Comparison of ENCODE assay signal across 26 cellular contexts in the genomic region with DNA sequence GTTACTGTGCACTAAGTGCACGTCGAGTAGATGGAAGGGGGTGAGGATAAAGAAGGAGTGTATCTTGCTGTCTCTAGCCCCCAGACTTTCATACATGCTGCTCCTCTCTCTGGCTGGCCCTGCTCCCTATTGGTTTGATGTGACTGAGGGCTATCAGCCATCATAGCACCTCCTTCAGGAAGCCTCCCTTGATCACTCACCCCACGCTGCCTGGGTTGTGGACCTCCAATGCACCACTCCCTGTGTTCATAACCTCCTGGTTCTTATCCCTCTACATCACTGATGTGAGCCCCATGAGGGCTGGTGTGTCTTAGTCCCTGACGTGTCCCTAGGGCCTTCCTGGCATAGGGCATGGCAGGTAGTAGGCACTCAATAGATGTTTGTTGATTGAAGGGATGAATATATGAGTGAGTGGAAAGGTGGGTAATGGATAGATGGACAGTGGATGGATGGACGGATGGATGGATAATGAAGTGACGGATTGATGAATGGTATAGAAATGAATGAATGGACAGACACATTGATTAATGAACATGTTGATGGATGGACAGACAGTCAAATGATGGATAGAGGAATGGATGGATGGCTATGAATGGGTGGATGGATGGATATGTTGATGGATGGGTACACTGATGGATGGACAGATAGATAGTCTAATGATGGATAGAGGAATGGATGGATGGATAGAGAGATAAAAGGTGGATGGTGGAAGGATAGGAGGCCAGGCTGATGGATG. TPM values are rescaled to one million over a fixed set of nuclear protein-coding genes. Genes with fewer than 3 reads are reported as not detected.
DNase-seq lines count a peak whose midpoint lies in the region; ATAC-seq and TF ChIP-seq lines count a peak whose summit lies in the region.
"Had no signal": no experiment of that assay in that cellular context is flagged by ENCODE, and none has a peak within 500 bp of the region (broad histone marks: within the 10 kb centered on the region; RNA-seq: fewer than 3 reads in every experiment).

No MANE protein-coding gene starts in this region.

- no peak overlapping the region for H3K4me3 Mint-ChIP-seq in chondrocyte (ENCODE audit: unreplicated experiment)
- no peak overlapping the region for H3K4me3 Mint-ChIP-seq in naive thymus-derived CD8-positive, alpha-beta T cell
- no peak overlapping the region for H3K4me3 Mint-ChIP-seq in T-helper 2 cell treated with Interferon-gamma antibody and Interleukin-4, amounts not matched to agents 5 μg/mL and 100 μg/mL, for 36 hours
- H3K4me3 Mint-ChIP-seq: CD14-positive monocyte; CD4-positive, alpha-beta T cell; HFFc6 had no signal

- H3K36me3 Mint-ChIP-seq in chondrocyte (ENCODE audit: low read depth): no peaks in the 10 kb centered on the region
- H3K36me3 Mint-ChIP-seq in naive thymus-derived CD8-positive, alpha-beta T cell: no peaks in the 10 kb centered on the region
- no peaks in the 10 kb centered on the region for H3K36me3 Mint-ChIP-seq in T-helper 2 cell treated with Interferon-gamma antibody and Interleukin-4, amounts not matched to agents 5 μg/mL and 100 μg/mL, for 36 hours (ENCODE audit: low read depth)
- H3K36me3 Mint-ChIP-seq: CD14-positive monocyte had no signal

- intact Hi-C loops in posterior vena cava (cut with DNase I): loop anchor here in 1 of 2 donors (5.0 kb wide), 1 partner anchor 800 kb away; no protein-coding TSS in a partner anchor

- CTCF ChIA-PET in HEK293T (lab: Yijun Ruan, JAX): no interaction called here

- TF ChIP-seq CTCF in chondrocyte (IDR thresholded peaks at IDR 0.05) (no peak), foreskin keratinocyte (conservative IDR thresholded peaks at IDR 0.05) (no peak)

- H3K27ac Mint-ChIP-seq in chondrocyte (ENCODE audit: unreplicated experiment): no peak overlapping the region
- H3K27ac Mint-ChIP-seq in naive thymus-derived CD8-positive, alpha-beta T cell: no peak overlapping the region
- H3K27ac Mint-ChIP-seq in T-helper 2 cell treated with Interferon-gamma antibody and Interleukin-4, amounts not matched to agents 5 μg/mL and 100 μg/mL, for 36 hours: no peak overlapping the region
- H3K27ac Mint-ChIP-seq: CD14-positive monocyte; CD4-positive, alpha-beta T cell; HFFc6 had no signal

- peaks cover 4% of the 10 kb centered on the region for H3K27me3 Mint-ChIP-seq in chondrocyte (ENCODE audit: low read depth)
- peaks cover 3 to 12% (median 11%) of the 10 kb centered on the region in 5 donors for H3K27me3 Mint-ChIP-seq in naive thymus-derived CD8-positive, alpha-beta T cell
- H3K27me3 Mint-ChIP-seq in T-helper 2 cell treated with Interferon-gamma antibody and Interleukin-4, amounts not matched to agents 5 μg/mL and 100 μg/mL, for 36 hours (ENCODE audit: low read depth): no peaks in the 10 kb centered on the region
- H3K27me3 Mint-ChIP-seq: CD4-positive, alpha-beta T cell had no signal

- H3K4me1 Mint-ChIP-seq in chondrocyte (ENCODE audit: low read depth): no peaks in the 10 kb centered on the region
- H3K4me1 Mint-ChIP-seq in naive thymus-derived CD8-positive, alpha-beta T cell: no peaks in the 10 kb centered on the region
- no peaks in the 10 kb centered on the region for H3K4me1 Mint-ChIP-seq in T-helper 2 cell treated with Interferon-gamma antibody and Interleukin-4, amounts not matched to agents 5 μg/mL and 100 μg/mL, for 36 hours (ENCODE audit: low read depth)
- H3K4me1 Mint-ChIP-seq: CD14-positive monocyte had no signal

- H3K27ac ChIP-seq in foreskin keratinocyte: no peak overlapping the region
- H3K27ac ChIP-seq: A549; BLaER1 treated with 17β-estradiol and CSF1 and Interleukin-3, amounts not matched to agents 10 nM and 100 nM had no signal

- H3K9me3 Mint-ChIP-seq in chondrocyte (ENCODE audit: low read depth): no peaks in the 10 kb centered on the region
- H3K9me3 Mint-ChIP-seq in naive thymus-derived CD8-positive, alpha-beta T cell: no peaks in the 10 kb centered on the region
- no peaks in the 10 kb centered on the region for H3K9me3 Mint-ChIP-seq in T-helper 2 cell treated with Interferon-gamma antibody and Interleukin-4, amounts not matched to agents 5 μg/mL and 100 μg/mL, for 36 hours
- H3K9me3 Mint-ChIP-seq: CD14-positive monocyte; CD4-positive, alpha-beta T cell; HFFc6 had no signal

- no peak for DNase-seq in HEK293T (ENCODE audit: extremely low spot score)
- DNase-seq in chondrocyte (ENCODE audit: low spot score): peak; percentile 67
- peak; percentile 46 for DNase-seq in posterior vena cava (ENCODE audit: low spot score)
- no peak for DNase-seq in naive thymus-derived CD8-positive, alpha-beta T cell
- DNase-seq in T-helper 2 cell treated with Interferon-gamma antibody and Interleukin-4, amounts not matched to agents 5 μg/mL and 100 μg/mL, for 36 hours (ENCODE audit: low spot score): no peak
- no peak for DNase-seq in foreskin keratinocyte
- DNase-seq: 8988T; ACHN; AML-193; BE2C; Calu3; CD4-positive, alpha-beta T cell; COR-L47; DMS53; DMS79 treated with DMSO at 0.1 percent for 48 hours; GF-D8; GOT3; H7; HCEC 1CT; HFFc6 had no signal

- H3K27me3 ChIP-seq in foreskin keratinocyte: peaks cover 10% of the 10 kb centered on the region
- H3K27me3 ChIP-seq: BLaER1 treated with 17β-estradiol and CSF1 and Interleukin-3, amounts not matched to agents 10 nM and 100 nM had no signal

- ATAC-seq in HG03039 (IDR thresholded peaks at IDR 0.05; ENCODE audit: unreplicated experiment) (no peak), foreskin keratinocyte (no peak)
- no peak for ATAC-seq in naive thymus-derived CD8-positive, alpha-beta T cell
- ATAC-seq: A549 had no signal

- POLR2A ChIA-PET in HEK293T (lab: Yijun Ruan, JAX): no interaction called here
- POLR2A ChIA-PET in naive thymus-derived CD8-positive, alpha-beta T cell (lab: Charles Lee): no interaction called here

- H3K4me1 ChIP-seq in foreskin keratinocyte: no peaks in the 10 kb centered on the region
- H3K4me1 ChIP-seq: A549; BE2C; BLaER1 treated with 17β-estradiol and CSF1 and Interleukin-3, amounts not matched to agents 10 nM and 100 nM had no signal

TF ChIP-seq in HEK293T, 16 proteins besides CTCF, POLR2A, EP300 and RAD21:
- TF ChIP-seq PKNOX1 (IDR thresholded peaks at IDR 0.05) (peak; percentile 49), SP1 (IDR thresholded peaks at IDR 0.05) (no peak), CTBP1 (IDR thresholded peaks at IDR 0.05; ENCODE audit: borderline replicate concordance) (0 out of 2 replicates have a peak, but pooled peaks have one; percentile 21), ZNF384 (IDR thresholded peaks at IDR 0.05) (no peak), TARDBP (IDR thresholded peaks at IDR 0.05) (0 out of 2 replicates have a peak, but pooled peaks have one; percentile 14)

RNA-seq across cellular contexts. Expression of gene SDSL, which starts 15.0 kb away (rescaled TPM):
- total RNA-seq in chondrocyte (8.4 to 9.4 TPM (median 8.7 TPM) in 3 replicates), posterior vena cava (1 to 10 TPM; 1.1 to 5.5 TPM), foreskin keratinocyte (1.2 and 3.4 TPM in 2 replicates)
- not detected for total RNA-seq in naive thymus-derived CD8-positive, alpha-beta T cell
- not detected for polyA plus RNA-seq in naive thymus-derived CD8-positive, alpha-beta T cell
- 1.9 and 6.2 TPM in 2 replicates for polyA plus RNA-seq in foreskin keratinocyte

RNA-seq across cellular contexts. Expression of gene SDS, which starts 33.5 kb away (rescaled TPM):
- total RNA-seq in chondrocyte: not detected in 3 replicates
- under 1 TPM; 0.62 to 0.83 TPM for total RNA-seq in posterior vena cava
- not detected for total RNA-seq in naive thymus-derived CD8-positive, alpha-beta T cell
- polyA plus RNA-seq in naive thymus-derived CD8-positive, alpha-beta T cell: not detected
- not detected in 2 replicates for total RNA-seq in foreskin keratinocyte
- not detected in 2 replicates for polyA plus RNA-seq in foreskin keratinocyte
- total RNA-seq: CD4-positive, alpha-beta T cell; Daoy; HFFc6 had no signal

RNA-seq across cellular contexts. Expression of gene LHX5, which starts 34.5 kb away (rescaled TPM):
- total RNA-seq in chondrocyte (not detected in 3 replicates), posterior vena cava (not detected), foreskin keratinocyte (0.11 and 0.24 TPM in 2 replicates)
- not detected for total RNA-seq in naive thymus-derived CD8-positive, alpha-beta T cell
- not detected for polyA plus RNA-seq in naive thymus-derived CD8-positive, alpha-beta T cell
- 0.10 and 0.31 TPM in 2 replicates for polyA plus RNA-seq in foreskin keratinocyte
- total RNA-seq: Calu3; CD4-positive, alpha-beta T cell; G401; HFFc6 had no signal
- polyA plus RNA-seq: A549, CD14-positive monocyte had no signal

Comparison
In these comparisons a context has a peak if more than half of its experiments do, and no peak if none do; other contexts are left out.
1. DNase-seq: peak in chondrocyte (single experiment) and posterior vena cava (single experiment); none in HEK293T (single experiment), naive thymus-derived CD8-positive, alpha-beta T cell (0 of 10), T-helper 2 cell treated with Interferon-gamma antibody and Interleukin-4, amounts not matched to agents 5 μg/mL and 100 μg/mL, for 36 hours (single experiment) and foreskin keratinocyte (0 of 2).